In genomic region chr9:29214702-29215248, GRCh38 we compare ENCODE assay signal across 8 cellular contexts. TPM values are rescaled to one million over a fixed set of nuclear protein-coding genes. Genes with fewer than 3 reads are reported as not detected.
DNase-seq lines count a peak whose midpoint lies in the region; ATAC-seq and TF ChIP-seq lines count a peak whose summit lies in the region.
"Had no signal": no experiment of that assay in that cellular context is flagged by ENCODE, and none has a peak within 500 bp of the region (broad histone marks: within the 10 kb centered on the region; RNA-seq: fewer than 3 reads in every experiment).

No MANE protein-coding gene starts in this region.

- CTCF ChIA-PET in HEK293 (lab: Yijun Ruan, JAX) = interaction anchor here (0.5 to 0.8 kb wide), 4 partner anchors 61 to 1615 kb away, joined by 3 read pairs; no protein-coding TSS in a partner anchor

- H3K14ac ChIP-seq in trophoblast cell (ENCODE audit: low read length) = no peak overlapping the region

- H3K4me3 ChIP-seq in HEK293 (ENCODE audit: low read depth, low read length) (peak overlapping the region; percentile 54), trophoblast cell (ENCODE audit: low read depth, low read length) (no peak overlapping the region)

- H3K27ac Mint-ChIP-seq in glutamatergic neuron (ENCODE audit: unreplicated experiment) = no peak overlapping the region
- H3K27ac Mint-ChIP-seq in stimulated activated naive B cell treated with anti-CD40 and anti-IgM and Interleukin-4, amounts not matched to agents 10 μg/mL and 1 μg/mL and 100 μg/mL, for 72 hours = no peak overlapping the region

- H3K27ac ChIP-seq in HEK293 (ENCODE audit: extremely low read depth, low read depth, low read length) = no peak overlapping the region
- H3K27ac ChIP-seq in trophoblast cell (ENCODE audit: low read depth, low read length) = no peak overlapping the region

- H3K18ac ChIP-seq in trophoblast cell (ENCODE audit: low read length) = no peak overlapping the region

- H2AK5ac ChIP-seq in trophoblast cell (ENCODE audit: low read length) = no peak overlapping the region

- DNase-seq in SK-N-DZ (ENCODE audit: low spot score) (peak; percentile 1), glutamatergic neuron (peak; percentile 23), trophoblast cell (no peak), NK-92 (lab: John Stamatoyannopoulos, UW; ENCODE audit: unreplicated experiment) (no peak)
- no peak for DNase-seq in stimulated activated naive B cell treated with anti-CD40 and anti-IgM and Interleukin-4, amounts not matched to agents 10 μg/mL and 1 μg/mL and 100 μg/mL, for 72 hours
- DNase-seq: activated CD4-positive, alpha-beta T cell treated with anti-CD3 and anti-CD28 coated beads, Interleukin-2, amount 50 U/mL, for 48 hours had no signal

- H2BK120ac ChIP-seq in trophoblast cell (ENCODE audit: insufficient read depth, low read length, poor library complexity) = no peak overlapping the region

- no peak overlapping the region for H2BK5ac ChIP-seq in trophoblast cell (ENCODE audit: low read depth, low read length, poor library complexity)

- no peak overlapping the region for H2BK12ac ChIP-seq in trophoblast cell (ENCODE audit: low read length)

- no peak overlapping the region for H4K12ac ChIP-seq in trophoblast cell (ENCODE audit: low read depth, low read length)

- TF ChIP-seq CTCF in HEK293 (tag by site-specific recombination; IDR thresholded peaks at IDR 0.05) (no peak), glutamatergic neuron (IDR thresholded peaks at IDR 0.05; ENCODE audit: partially characterized antibody, unreplicated experiment) (no peak)

- no CpG with 5 or more reads among the region's 29 CpGs for WGBS in trophoblast cell (ENCODE audit: extremely low coverage, insufficient coverage, insufficient read length)

- H3K79me1 ChIP-seq in trophoblast cell (ENCODE audit: low read length) = no peaks in the 10 kb centered on the region

- H3K4me1 ChIP-seq in HEK293 (ENCODE audit: control insufficient read depth, insufficient read depth, low read length) = no peaks in the 10 kb centered on the region; the same call in 1 of the 2 replicates
- peaks cover 6 to 9% of the 10 kb centered on the region in 2 experiments for H3K4me1 ChIP-seq in trophoblast cell (ENCODE audit: control insufficient read depth in 1 of 2, insufficient read depth in 2 of 2, low read length in 2 of 2)

- H3K36me3 ChIP-seq in HEK293 (ENCODE audit: control insufficient read depth in 2 of 2, insufficient read depth in 1 of 2, low read length in 2 of 2) (no peaks in the 10 kb centered on the region), trophoblast cell (ENCODE audit: control insufficient read depth in 1 of 2, insufficient read depth in 2 of 2, low read length in 2 of 2) (no peaks in the 10 kb centered on the region)

- peak overlapping the region; percentile 100 for H3K4me2 ChIP-seq in trophoblast cell (ENCODE audit: low read length)

- H3K36me3 Mint-ChIP-seq in glutamatergic neuron (ENCODE audit: unreplicated experiment) = no peaks in the 10 kb centered on the region
- no peaks in the 10 kb centered on the region for H3K36me3 Mint-ChIP-seq in stimulated activated naive B cell treated with anti-CD40 and anti-IgM and Interleukin-4, amounts not matched to agents 10 μg/mL and 1 μg/mL and 100 μg/mL, for 72 hours

- peaks cover 11% of the 10 kb centered on the region for H3K9me3 Mint-ChIP-seq in glutamatergic neuron (ENCODE audit: unreplicated experiment)
- no peaks in the 10 kb centered on the region for H3K9me3 Mint-ChIP-seq in stimulated activated naive B cell treated with anti-CD40 and anti-IgM and Interleukin-4, amounts not matched to agents 10 μg/mL and 1 μg/mL and 100 μg/mL, for 72 hours

- ATAC-seq in stimulated activated naive B cell treated with anti-CD40 and anti-IgM and Interleukin-4, amounts not matched to agents 10 μg/mL and 1 μg/mL and 100 μg/mL, for 72 hours (replicated peaks) = no peak
- ATAC-seq in HG03280 (IDR thresholded peaks at IDR 0.05; ENCODE audit: unreplicated experiment) = no peak

- H3K4me1 Mint-ChIP-seq in glutamatergic neuron (ENCODE audit: low read depth, unreplicated experiment) = peaks cover 8% of the 10 kb centered on the region
- peaks cover 8 to 19% of the 10 kb centered on the region in 2 donors for H3K4me1 Mint-ChIP-seq in stimulated activated naive B cell treated with anti-CD40 and anti-IgM and Interleukin-4, amounts not matched to agents 10 μg/mL and 1 μg/mL and 100 μg/mL, for 72 hours

- H3K9me3 ChIP-seq in HEK293 (ENCODE audit: control insufficient read depth, insufficient read depth, low read depth, low read length) (no peaks in the 10 kb centered on the region), trophoblast cell (ENCODE audit: insufficient read depth, low read depth, low read length) (no peaks in the 10 kb centered on the region)

- H3K27me3 ChIP-seq in trophoblast cell (ENCODE audit: insufficient read depth, low read length) = peaks cover 18% of the 10 kb centered on the region

- peak overlapping the region; percentile 69 for H2AFZ ChIP-seq in trophoblast cell (ENCODE audit: insufficient read depth, low read length, poor library complexity)

- H4K91ac ChIP-seq in trophoblast cell (ENCODE audit: low read depth, low read length) = no peak overlapping the region

- H3K23ac ChIP-seq in trophoblast cell (ENCODE audit: low read length) = no peak overlapping the region

- no peaks in the 10 kb centered on the region for H3K79me2 ChIP-seq in trophoblast cell (ENCODE audit: control insufficient read depth, insufficient read depth, low read length, poor library complexity)

- H3K4ac ChIP-seq in trophoblast cell (ENCODE audit: low read depth, low read length) = no peak overlapping the region

- H4K8ac ChIP-seq in trophoblast cell (ENCODE audit: low read depth, low read length) = no peak overlapping the region

- POLR2A ChIA-PET in HEK293 (lab: Yijun Ruan, JAX) = no interaction called here

- no peak overlapping the region for H3K9ac ChIP-seq in trophoblast cell (ENCODE audit: low read length)

- peak overlapping the region; percentile 96 for H3K4me3 Mint-ChIP-seq in glutamatergic neuron (ENCODE audit: unreplicated experiment)
- H3K4me3 Mint-ChIP-seq in stimulated activated naive B cell treated with anti-CD40 and anti-IgM and Interleukin-4, amounts not matched to agents 10 μg/mL and 1 μg/mL and 100 μg/mL, for 72 hours = no peak overlapping the region

- H3K27me3 Mint-ChIP-seq in glutamatergic neuron (ENCODE audit: unreplicated experiment) = peaks cover 16% of the 10 kb centered on the region
- H3K27me3 Mint-ChIP-seq in stimulated activated naive B cell treated with anti-CD40 and anti-IgM and Interleukin-4, amounts not matched to agents 10 μg/mL and 1 μg/mL and 100 μg/mL, for 72 hours = peaks cover 46 to 54% of the 10 kb centered on the region in 2 donors

TF ChIP-seq in HEK293, 187 proteins besides CTCF, POLR2A, EP300 and RAD21:
- TF ChIP-seq PRDM10 (tag by site-specific recombination; IDR thresholded peaks at IDR 0.05) (no peak), ZNF501 (tag by site-specific recombination; IDR thresholded peaks at IDR 0.05) (no peak), ZNF626 (tag by site-specific recombination; IDR thresholded peaks at IDR 0.05) (no peak), ELK4 (IDR thresholded peaks at IDR 0.05; ENCODE audit: borderline replicate concordance, low read depth, low read length) (no peak)
TF ChIP-seq in HEK293: peak in this region for 0.

RNA-seq across cellular contexts. Expression of gene LINGO2, which starts 1.4 kb away (rescaled TPM):
- polyA plus RNA-seq in SK-N-DZ (2014; cell fraction: cytosol; rRNA removed) = 2.0 and 2.7 TPM in 2 replicates
- polyA plus RNA-seq in SK-N-DZ (2014; cell fraction: nucleus; rRNA removed) = 4.8 and 4.9 TPM in 2 replicates
- 3.6 TPM for total RNA-seq in glutamatergic neuron (ENCODE audit: unreplicated experiment)
- polyA plus RNA-seq in trophoblast cell (2013) = 0.83 and 0.88 TPM in 2 replicates

Comparison
In these comparisons a context has a peak if more than half of its experiments do, and no peak if none do; other contexts are left out.
1. DNase-seq: peak in SK-N-DZ (single experiment) and glutamatergic neuron (single experiment); none in trophoblast cell (0 of 2), stimulated activated naive B cell treated with anti-CD40 and anti-IgM and Interleukin-4, amounts not matched to agents 10 μg/mL and 1 μg/mL and 100 μg/mL, for 72 hours (single experiment) and NK-92 (single experiment).